ENCODE assay signal across 1 cellular context in genomic region chr9:120768247-120768646, GRCh38.
TF ChIP-seq lines count a peak whose summit lies in the region.

No MANE protein-coding gene starts in this region.

TF ChIP-seq in GM23338, 12 proteins besides CTCF, POLR2A, EP300 and RAD21:
- TF ChIP-seq NANOG (IDR thresholded peaks at IDR 0.05; ENCODE audit: borderline replicate concordance), result peak; percentile 24; the same call in 1 of the 2 replicates
- TF ChIP-seq CREB1 (CRISPR knock-in tag; IDR thresholded peaks at IDR 0.05; ENCODE audit: low read depth), result no peak
